Comparison of ENCODE assay signal across 24 cellular contexts in the genomic region with DNA sequence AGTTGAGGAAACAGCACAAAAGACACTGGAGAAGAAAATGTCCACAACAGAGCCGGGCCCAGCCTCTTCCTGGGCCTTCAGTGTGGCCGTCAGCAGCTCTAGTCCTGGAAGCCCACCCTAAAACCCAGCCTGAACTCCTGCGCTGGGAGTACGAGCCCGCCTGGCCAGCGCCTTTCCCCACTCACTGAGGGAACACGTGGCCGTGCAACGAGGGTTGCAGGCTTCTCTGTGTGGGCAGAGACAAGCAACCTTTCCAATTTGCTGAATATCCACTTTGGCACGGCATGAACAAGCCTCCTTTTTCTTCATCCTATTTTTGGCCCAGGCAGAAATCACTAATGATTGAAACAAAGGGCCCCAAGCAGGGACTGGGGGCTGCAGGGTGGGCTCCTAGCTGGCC.
"Had no signal": no experiment of that assay in that cellular context is flagged by ENCODE, and none has a peak within 500 bp of the region (broad histone marks: within the 10 kb centered on the region; RNA-seq: fewer than 3 reads in every experiment).

No MANE protein-coding gene starts in this region.

- H3K27ac Mint-ChIP-seq: activated CD4-positive, alpha-beta memory T cell treated with anti-CD3 and anti-CD28 coated beads for 36 hours; activated naive CD4-positive, alpha-beta T cell treated with anti-CD3 and anti-CD28 coated beads for 36 hours; activated naive CD8-positive, alpha-beta T cell had no signal

- H3K4me3 Mint-ChIP-seq: activated CD4-positive, alpha-beta memory T cell treated with anti-CD3 and anti-CD28 coated beads for 36 hours; activated naive CD4-positive, alpha-beta T cell treated with anti-CD3 and anti-CD28 coated beads for 36 hours; activated naive CD8-positive, alpha-beta T cell; activated T-cell treated with anti-CD3 and anti-CD28 coated beads, Interleukin-2, amount 50 U/mL, for 4 hours; brain had no signal

- ATAC-seq: activated T-cell treated with anti-CD3 and anti-CD28 coated beads, Interleukin-2, amount 50 U/mL, for 4 hours; Right ventricle myocardium inferior had no signal

- DNase-seq: activated CD4-positive, alpha-beta memory T cell treated with anti-CD3 and anti-CD28 coated beads for 36 hours; activated CD4-positive, alpha-beta T cell treated with anti-CD3 and anti-CD28 coated beads for 48 hours; activated CD4-positive, CD25-positive, alpha-beta regulatory T cell treated with anti-CD3 and anti-CD28 coated beads, Interleukin-2, amount 50 U/mL, for 72 hours; activated CD8-positive, alpha-beta memory T cell treated with anti-CD3 and anti-CD28 coated beads for 24 hours; activated gamma-delta T cell; activated naive CD4-positive, alpha-beta T cell treated with anti-CD3 and anti-CD28 coated beads for 36 hours; activated T-cell treated with anti-CD3 and anti-CD28 coated beads, Interleukin-2, amount 50 U/mL, for 4 hours; cerebellar nuclear complex; KG1; MG63; MV-4-11; NCI-H1092 treated with DMSO at 0.1 percent for 48 hours; NCI-H1417 treated with DMSO at 0.1 percent for 48 hours; NCI-H1694 treated with DMSO at 0.1 percent for 48 hours; NCI-H2029 treated with DMSO at 0.1 percent for 48 hours; NCI-H345; NCI-H510A; NCI-H526 treated with DMSO at 0.1 percent for 48 hours; NCI-H82; SJCRH30; SK-N-SH had no signal

- H3K27ac ChIP-seq: SJCRH30 had no signal

- H3K27me3 Mint-ChIP-seq: activated CD4-positive, alpha-beta memory T cell treated with anti-CD3 and anti-CD28 coated beads for 36 hours; activated naive CD8-positive, alpha-beta T cell had no signal

- H3K9me3 Mint-ChIP-seq: activated CD4-positive, alpha-beta memory T cell treated with anti-CD3 and anti-CD28 coated beads for 36 hours; activated naive CD4-positive, alpha-beta T cell treated with anti-CD3 and anti-CD28 coated beads for 36 hours; activated T-cell treated with anti-CD3 and anti-CD28 coated beads, Interleukin-2, amount 50 U/mL, for 4 hours; brain had no signal
